In genomic region chr3:70854108-70854507, GRCh38 we compare ENCODE assay signal across 22 cellular contexts.
A peak's percentile ranks its signal among the peaks of the same experiment; 100 is the strongest.
DNase-seq lines count a peak whose midpoint lies in the region; ATAC-seq, FAIRE-seq and TF ChIP-seq lines count a peak whose summit lies in the region.
"Had no signal": no experiment of that assay in that cellular context is flagged by ENCODE, and none has a peak within 500 bp of the region (broad histone marks: within the 10 kb centered on the region; RNA-seq: fewer than 3 reads in every experiment).

No MANE protein-coding gene starts in this region.

- RAD21 ChIA-PET in GM12878 (lab: Charles Lee; ENCODE audit: unreplicated experiment): no interaction called here

- H3K9ac ChIP-seq in SK-N-SH (no peak overlapping the region), GM12878 (ENCODE audit: control insufficient read depth, insufficient read depth, low read length) (no peak overlapping the region), skeletal muscle satellite cell (ENCODE audit: low read depth, low read length) (peak overlapping the region; percentile 3)

- ATAC-seq in SK-N-SH treated with all-trans-retinoic acid at 6 μM for 48 hours (no peak), GM12878 (no peak), HG02973 (IDR thresholded peaks at IDR 0.05; ENCODE audit: unreplicated experiment) (no peak), T-cell (replicated peaks in 1 of 4) (no peak)

- peak overlapping the region in 1 of 2 experiments; percentile 49; a peak in 2 of 4 replicates for H3K27ac ChIP-seq in SK-N-SH (ENCODE audit: low read depth in 2 of 2, low read length in 1 of 2)
- no peak overlapping the region for H3K27ac ChIP-seq in GM12878 (ENCODE audit: control insufficient read depth, insufficient read depth)
- H3K27ac ChIP-seq: C4-2B, thoracic aorta had no signal

- TF ChIP-seq RAD21 in SK-N-SH (IDR thresholded peaks at IDR 0.05; ENCODE audit: low read length): no peak
- no peak for TF ChIP-seq RAD21 in GM12878 (IDR thresholded peaks at IDR 0.05; ENCODE audit: insufficient read depth, low read depth, low read length)

- TF ChIP-seq EP300 in SK-N-SH (IDR thresholded peaks at IDR 0.05; ENCODE audit: borderline replicate concordance in 1 of 2, low read depth in 1 of 2, low read length in 1 of 2) (no peak), GM12878 (IDR thresholded peaks at IDR 0.05; ENCODE audit: borderline replicate concordance in 1 of 2, control insufficient read depth in 1 of 2, low read depth in 2 of 2, low read length in 2 of 2) (no peak)

- TF ChIP-seq CTCF in SK-N-SH (IDR thresholded peaks at IDR 0.05) (no peak), GM12878 (IDR thresholded peaks at IDR 0.05 in 2 of 3, conservative IDR thresholded peaks at IDR 0.05 in 1 of 3; ENCODE audit: control insufficient read depth in 2 of 3, extremely low read depth in 1 of 3, insufficient read depth in 1 of 3, low read depth in 3 of 3, low read length in 3 of 3) (no peak)

- FAIRE-seq in GM12878 (lab: Jason Lieb, UNC) (no peak), GM12891 (lab: Jason Lieb, UNC) (no peak)

- no peaks in the 10 kb centered on the region for H3K36me3 ChIP-seq in SK-N-SH (replicated peaks in 1 of 2; ENCODE audit: control insufficient read depth in 1 of 2, insufficient read depth in 2 of 2, low read length in 1 of 2)
- H3K36me3 ChIP-seq in GM12878 (ENCODE audit: control insufficient read depth in 2 of 2, insufficient read depth in 2 of 2, low read length in 1 of 2): no peaks in the 10 kb centered on the region
- H3K36me3 ChIP-seq in skeletal muscle satellite cell (ENCODE audit: insufficient read depth, low read length): no peaks in the 10 kb centered on the region
- H3K36me3 ChIP-seq: MG63, thoracic aorta had no signal

- no peak for DNase-seq in SK-N-SH
- DNase-seq in GM12878 (ENCODE audit: low read depth, low spot score): no peak
- peak; percentile 33 for DNase-seq in foreskin melanocyte
- DNase-seq in T-cell: no peak
- no peak for DNase-seq in GM12891 (ENCODE audit: insufficient read length, low spot score)
- DNase-seq: 8988T; activated CD4-positive, alpha-beta T cell treated with anti-CD3 and anti-CD28 coated beads, Interleukin-2, amount 50 U/mL, for 48 hours; activated T-cell treated with anti-CD3 and anti-CD28 coated beads, Interleukin-2, amount 50 U/mL, for 1 hour; cortex of kidney; DMS 273 treated with DMSO at 0.1 percent for 48 hours; glutamatergic neuron; MG63; naive B cell; NCI-H2029; T-helper 1 cell had no signal

- H3K4me1 Mint-ChIP-seq in T-cell: peaks cover 0 to 5% (median 0%) of the 10 kb centered on the region in 3 donors
- H3K4me1 Mint-ChIP-seq: naive B cell had no signal

- H3K9me3 ChIP-seq in SK-N-SH (no peaks in the 10 kb centered on the region), GM12878 (replicated peaks; ENCODE audit: control insufficient read depth, insufficient read depth, low read length) (no peaks in the 10 kb centered on the region), skeletal muscle satellite cell (replicated peaks; ENCODE audit: low read length) (no peaks in the 10 kb centered on the region)
- H3K9me3 ChIP-seq: MG63, thoracic aorta had no signal

- peaks cover 0 to 14% of the 10 kb centered on the region in 2 donors for H3K27me3 Mint-ChIP-seq in T-cell
- H3K27me3 Mint-ChIP-seq: activated naive CD4-positive, alpha-beta T cell treated with anti-CD3 and anti-CD28 coated beads, Interleukin-2, amount 50 U/mL, for 24 hours; progenitor cell of endocrine pancreas had no signal

- H3K4me1 ChIP-seq in SK-N-SH (ENCODE audit: control insufficient read depth in 1 of 2, insufficient read depth in 2 of 2, low read depth in 1 of 2, low read length in 1 of 2): peaks cover 0 to 28% of the 10 kb centered on the region in 2 experiments; a peak in 1 of 4 replicates
- H3K4me1 ChIP-seq in GM12878 (ENCODE audit: control insufficient read depth, insufficient read depth, low read length): no peaks in the 10 kb centered on the region
- H3K4me1 ChIP-seq in skeletal muscle satellite cell (ENCODE audit: control insufficient read depth, insufficient read depth, low read length): peaks cover 79% of the 10 kb centered on the region

- H3K79me2 ChIP-seq in SK-N-SH (ENCODE audit: insufficient read depth): no peaks in the 10 kb centered on the region
- H3K79me2 ChIP-seq in GM12878 (ENCODE audit: control insufficient read depth, insufficient read depth, low read length): no peaks in the 10 kb centered on the region

- H4K20me1 ChIP-seq in SK-N-SH (ENCODE audit: insufficient read depth) (no peaks in the 10 kb centered on the region), GM12878 (ENCODE audit: control insufficient read depth, insufficient read depth) (no peaks in the 10 kb centered on the region)

- H2AFZ ChIP-seq in SK-N-SH (ENCODE audit: low read depth) (peak overlapping the region; percentile 43; the same call in 1 of the 2 replicates), GM12878 (ENCODE audit: control insufficient read depth, low read depth, low read length) (no peak overlapping the region)

- in situ Hi-C loops in GM12878 (cut with MboI): no loop called here

- no peaks in the 10 kb centered on the region for H3K27me3 ChIP-seq in SK-N-SH (ENCODE audit: insufficient read depth)
- no peaks in the 10 kb centered on the region for H3K27me3 ChIP-seq in GM12878 (replicated peaks in 1 of 2; ENCODE audit: control insufficient read depth in 2 of 2, insufficient read depth in 2 of 2, low read length in 1 of 2)
- H3K27me3 ChIP-seq in skeletal muscle satellite cell (ENCODE audit: control insufficient read depth, insufficient read depth, low read length): no peaks in the 10 kb centered on the region
- H3K27me3 ChIP-seq: MG63 had no signal

- SMC1A ChIA-PET in GM12878 (lab: Charles Lee; ENCODE audit: uncharacterized antibody, unreplicated experiment): interaction anchor here (1.6 kb wide), 1 partner anchor 27 kb away, joined by 5 read pairs; no protein-coding TSS in a partner anchor

- H3K4me3 ChIP-seq in SK-N-SH (ENCODE audit: low read depth in 2 of 2, low read length in 1 of 2) (no peak overlapping the region), GM12878 (no peak overlapping the region), skeletal muscle satellite cell (ENCODE audit: low read length) (no peak overlapping the region)
- H3K4me3 ChIP-seq: MG63, thoracic aorta had no signal

- peaks cover 38% of the 10 kb centered on the region for H3F3A ChIP-seq in SK-N-SH (replicated peaks; ENCODE audit: insufficient read depth)

- CTCF ChIA-PET in SK-N-SH (lab: Yijun Ruan, JAX) (no interaction called here), GM12878 (lab: Yijun Ruan, JAX) (no interaction called here), T-cell (lab: Charles Lee) (no interaction called here)

- H3K9me3 Mint-ChIP-seq in T-cell: no peaks in the 10 kb centered on the region
- H3K9me3 Mint-ChIP-seq: activated naive CD4-positive, alpha-beta T cell treated with anti-CD3 and anti-CD28 coated beads, Interleukin-2, amount 50 U/mL, for 24 hours; naive B cell had no signal

- POLR2A ChIA-PET in SK-N-SH (lab: Yijun Ruan, JAX) (no interaction called here), GM12878 (lab: Charles Lee) (no interaction called here), T-cell (lab: Charles Lee) (no interaction called here)

- H3K4me3 Mint-ChIP-seq in T-cell: no peak overlapping the region
- H3K4me3 Mint-ChIP-seq: activated naive CD4-positive, alpha-beta T cell treated with anti-CD3 and anti-CD28 coated beads, Interleukin-2, amount 50 U/mL, for 24 hours; naive B cell had no signal

- TF ChIP-seq POLR2A in GM12878 (IDR thresholded peaks at IDR 0.05; ENCODE audit: low read depth, low read length): no peak
- TF ChIP-seq POLR2A in GM12891 (IDR thresholded peaks at IDR 0.05; ENCODE audit: low read depth, low read length): no peak

- no peaks in the 10 kb centered on the region for H3K9me2 ChIP-seq in SK-N-SH

- BruUV-seq in GM12878 (replicated peaks; lab: Mats Ljungman, UMichigan): no TSS peak

- intact Hi-C loops in GM12878 (cut with micrococcal nuclease; ENCODE audit: unreplicated experiment): no loop called here

- 80% methylated on average over 6 of the region's 6 CpGs for WGBS in SK-N-SH (ENCODE audit: low lambda C conversion rate)
- WGBS in GM12878 (ENCODE audit: insufficient coverage, insufficient replicate concordance, low lambda C conversion rate, missing lambda C conversion rate): 6% methylated on average over 6 of the region's 6 CpGs

- no peak overlapping the region for H3K4me2 ChIP-seq in SK-N-SH
- no peak overlapping the region for H3K4me2 ChIP-seq in GM12878 (ENCODE audit: control insufficient read depth, insufficient read depth)
- H3K4me2 ChIP-seq in skeletal muscle satellite cell (ENCODE audit: low read length): no peak overlapping the region

- no peak overlapping the region for H3K27ac Mint-ChIP-seq in T-cell
- H3K27ac Mint-ChIP-seq: activated naive CD4-positive, alpha-beta T cell treated with anti-CD3 and anti-CD28 coated beads, Interleukin-2, amount 50 U/mL, for 24 hours; naive B cell; progenitor cell of endocrine pancreas had no signal

- H3K36me3 Mint-ChIP-seq in T-cell: no peaks in the 10 kb centered on the region
- H3K36me3 Mint-ChIP-seq: activated naive CD4-positive, alpha-beta T cell treated with anti-CD3 and anti-CD28 coated beads, Interleukin-2, amount 50 U/mL, for 24 hours; naive B cell had no signal

TF ChIP-seq in SK-N-SH treated with all-trans-retinoic acid at 6 μM for 48 hours, 23 proteins besides CTCF, POLR2A, EP300 and RAD21 (continues in another document):
- TF ChIP-seq CSDC2 (CRISPR knock-in tag; IDR thresholded peaks at IDR 0.05): no peak

TF ChIP-seq in GM12878, 131 proteins besides CTCF, POLR2A, EP300 and RAD21 (continues in another document):
- TF ChIP-seq CHD1 (IDR thresholded peaks at IDR 0.05; ENCODE audit: low read depth, low read length) (no peak), NFXL1 (IDR thresholded peaks at IDR 0.05; ENCODE audit: borderline replicate concordance) (no peak), MYB (IDR thresholded peaks at IDR 0.05; ENCODE audit: borderline replicate concordance, low read depth, low read length) (no peak), ZNF217 (IDR thresholded peaks at IDR 0.05) (no peak), YBX1 (IDR thresholded peaks at IDR 0.05) (no peak), ETV6 (conservative IDR thresholded peaks at IDR 0.05 in 1 of 2, IDR thresholded peaks at IDR 0.05 in 1 of 2; ENCODE audit: borderline replicate concordance in 1 of 2, low read depth in 1 of 2) (no peak)

TF ChIP-seq in GM12891, 5 proteins besides CTCF, POLR2A, EP300 and RAD21:
- TF ChIP-seq POLR2AphosphoS5 (IDR thresholded peaks at IDR 0.05; ENCODE audit: low read depth, low read length) (no peak), POU2F2 (IDR thresholded peaks at IDR 0.05; ENCODE audit: low read depth, low read length) (no peak)
